9 cellular contexts compared by ENCODE assay signal in genomic region chr16:75420987-75421819, GRCh38. TPM values are rescaled to one million over a fixed set of nuclear protein-coding genes. Genes with fewer than 3 reads are reported as not detected.
A peak's percentile ranks its signal among the peaks of the same experiment; 100 is the strongest.
DNase-seq lines count a peak whose midpoint lies in the region; ATAC-seq, FAIRE-seq and TF ChIP-seq lines count a peak whose summit lies in the region.
"Had no signal": no experiment of that assay in that cellular context is flagged by ENCODE, and none has a peak within 500 bp of the region (broad histone marks: within the 10 kb centered on the region; RNA-seq: fewer than 3 reads in every experiment).

No MANE protein-coding gene starts in this region.

- peak overlapping the region; percentile 59 for H3K4me3 Mint-ChIP-seq in activated naive CD8-positive, alpha-beta T cell treated with anti-CD3 and anti-CD28 coated beads for 36 hours

- in situ Hi-C loops in GM13977 (cut with MboI; ENCODE audit: low pct_unique_long_range_greater_than_20kb, low sequenced_read_pairs, unreplicated experiment) = no loop called here

- H3K9me2 ChIP-seq in hepatocyte (replicated peaks; ENCODE audit: insufficient read depth) = no peaks in the 10 kb centered on the region

- no peaks in the 10 kb centered on the region for H3K27me3 ChIP-seq in hepatocyte
- H3K27me3 ChIP-seq in small intestine (ENCODE audit: control insufficient read depth in 2 of 2, insufficient read depth in 2 of 2, low read length in 2 of 2) = no peaks in the 10 kb centered on the region

- H3K36me3 ChIP-seq in hepatocyte (replicated peaks; ENCODE audit: insufficient read depth, low read depth) = no peaks in the 10 kb centered on the region
- no peaks in the 10 kb centered on the region for H3K36me3 ChIP-seq in small intestine (ENCODE audit: control insufficient read depth in 2 of 2, insufficient read depth in 2 of 2, low read length in 2 of 2)

- no peak for TF ChIP-seq CTCF in hepatocyte (IDR thresholded peaks at IDR 0.05; ENCODE audit: poor library complexity)
- TF ChIP-seq CTCF in GM13977 (IDR thresholded peaks at IDR 0.05; ENCODE audit: extremely low read depth, insufficient read depth, missing control alignments) = no peak

- peak; percentile 20 for DNase-seq in COLO829 (ENCODE audit: low spot score)
- peak; percentile 28 for DNase-seq in MV-4-11 (lab: John Stamatoyannopoulos, UW)
- peak; percentile 35 for DNase-seq in activated naive CD8-positive, alpha-beta T cell treated with anti-CD3 and anti-CD28 coated beads for 36 hours
- peak; percentile 88 for DNase-seq in hepatocyte (ENCODE audit: low spot score)
- DNase-seq in small intestine = peak; percentile 70
- DNase-seq in GM13977 (ENCODE audit: low spot score) = no peak

- H3K4me1 ChIP-seq in hepatocyte (ENCODE audit: insufficient read depth) = peaks cover 11% of the 10 kb centered on the region
- H3K4me1 ChIP-seq in small intestine (ENCODE audit: control insufficient read depth in 2 of 2, insufficient read depth in 1 of 2, low read depth in 1 of 2, low read length in 1 of 2) = no peaks in the 10 kb centered on the region

- H3K9me3 ChIP-seq in hepatocyte (ENCODE audit: low read depth) (no peaks in the 10 kb centered on the region), small intestine (ENCODE audit: control insufficient read depth, low read depth) (no peaks in the 10 kb centered on the region)

- H3K27ac ChIP-seq in hepatocyte (peak overlapping the region; percentile 81), small intestine (ENCODE audit: low read depth in 1 of 2, low read length in 1 of 2) (peak overlapping the region; percentile 11 to 58)

- peaks cover 2% of the 10 kb centered on the region for H3K36me3 Mint-ChIP-seq in activated naive CD8-positive, alpha-beta T cell treated with anti-CD3 and anti-CD28 coated beads for 36 hours

- ATAC-seq in GM21576 (IDR thresholded peaks at IDR 0.05; ENCODE audit: unreplicated experiment) (peak; percentile 80), HG02588 (IDR thresholded peaks at IDR 0.05; ENCODE audit: unreplicated experiment) (no peak)

- H3K79me2 ChIP-seq in hepatocyte = peaks cover 94% of the 10 kb centered on the region

- no peak for FAIRE-seq in small intestine (lab: Jason Lieb, UNC)

- no peak overlapping the region for H3K4me3 ChIP-seq in hepatocyte
- no peak overlapping the region for H3K4me3 ChIP-seq in small intestine (ENCODE audit: low read depth in 1 of 2, low read length in 2 of 2)

- no peaks in the 10 kb centered on the region for H3K9me3 Mint-ChIP-seq in activated naive CD8-positive, alpha-beta T cell treated with anti-CD3 and anti-CD28 coated beads for 36 hours
- H3K9me3 Mint-ChIP-seq: IgD-negative memory B cell had no signal

- H3K27me3 Mint-ChIP-seq in activated naive CD8-positive, alpha-beta T cell treated with anti-CD3 and anti-CD28 coated beads for 36 hours = no peaks in the 10 kb centered on the region
- H3K27me3 Mint-ChIP-seq: IgD-negative memory B cell had no signal

- H3K27ac Mint-ChIP-seq in activated naive CD8-positive, alpha-beta T cell treated with anti-CD3 and anti-CD28 coated beads for 36 hours = peak overlapping the region; percentile 57

- H2AFZ ChIP-seq in hepatocyte = peak overlapping the region; percentile 33

- peaks cover 34% of the 10 kb centered on the region for H3K4me1 Mint-ChIP-seq in activated naive CD8-positive, alpha-beta T cell treated with anti-CD3 and anti-CD28 coated beads for 36 hours

- WGBS in hepatocyte (ENCODE audit: low lambda C conversion rate, missing lambda C conversion rate) = 43% methylated on average over 8 of the region's 8 CpGs
- WGBS in small intestine, 3 donors = 15 to 23% (median 16%) methylated on average over 8 of the region's 8 CpGs

- H4K20me1 ChIP-seq in hepatocyte (ENCODE audit: insufficient read depth, poor library complexity, severe bottlenecking) = no peaks in the 10 kb centered on the region

- peak overlapping the region; percentile 70 for H3K4me2 ChIP-seq in hepatocyte

RNA-seq across cellular contexts. Expression of gene CFDP1, which starts 12.1 kb away (rescaled TPM):
- 10 to 100 TPM; 35.8 to 36.8 TPM for total RNA-seq in activated naive CD8-positive, alpha-beta T cell treated with anti-CD3 and anti-CD28 coated beads for 36 hours
- 106 and 116 TPM in 2 replicates for total RNA-seq in hepatocyte
- polyA plus RNA-seq in hepatocyte = 97.1 and 114 TPM in 2 replicates
- 100 to 1,000 TPM; 108 to 390 (median 337) TPM for polyA plus RNA-seq in small intestine

RNA-seq across cellular contexts. Expression of gene TMEM170A, which starts 43.3 kb away (rescaled TPM):
- 10 to 100 TPM; 32.2 to 37.6 TPM for total RNA-seq in activated naive CD8-positive, alpha-beta T cell treated with anti-CD3 and anti-CD28 coated beads for 36 hours
- 42.1 and 43.6 TPM in 2 replicates for total RNA-seq in hepatocyte
- 15.0 and 21.1 TPM in 2 replicates for polyA plus RNA-seq in hepatocyte
- 10 to 100 TPM in 2 of 3 donors, 1 to 10 TPM in 1; 9.6 to 19.9 (median 11.1) TPM for polyA plus RNA-seq in small intestine
